1 cellular context compared by ENCODE assay signal in genomic region chr2:42194428-42194827, GRCh38.
TF ChIP-seq lines count a peak whose summit lies in the region.

No MANE protein-coding gene starts in this region.

TF ChIP-seq in IMR-90, 13 proteins besides CTCF, POLR2A, EP300 and RAD21:
- TF ChIP-seq CEBPB (IDR thresholded peaks at IDR 0.05; ENCODE audit: low read depth, low read length) = no peak
- no peak for TF ChIP-seq ELK1 (IDR thresholded peaks at IDR 0.05; ENCODE audit: borderline replicate concordance, low read depth, low read length)
- no peak for TF ChIP-seq MAZ (IDR thresholded peaks at IDR 0.05; ENCODE audit: borderline replicate concordance, low read depth, low read length)
- TF ChIP-seq RCOR1 (IDR thresholded peaks at IDR 0.05; ENCODE audit: insufficient replicate concordance, low read length) = no peak
- TF ChIP-seq CHD1 (IDR thresholded peaks at IDR 0.05; ENCODE audit: low read depth, low read length) = no peak
- TF ChIP-seq RFX5 (IDR thresholded peaks at IDR 0.05; ENCODE audit: low read depth, low read length) = no peak
- TF ChIP-seq NFE2L2 (IDR thresholded peaks at IDR 0.05; ENCODE audit: low read depth, low read length) = no peak
- no peak for TF ChIP-seq BHLHE40 (IDR thresholded peaks at IDR 0.05; ENCODE audit: low read depth, low read length)
- TF ChIP-seq MXI1 (IDR thresholded peaks at IDR 0.05; ENCODE audit: borderline replicate concordance, low read depth, low read length) = no peak
- no peak for TF ChIP-seq USF2 (IDR thresholded peaks at IDR 0.05; ENCODE audit: low read depth, low read length)
- TF ChIP-seq FOS (IDR thresholded peaks at IDR 0.05; ENCODE audit: low read depth, low read length) = no peak
- no peak for TF ChIP-seq SMC3 (IDR thresholded peaks at IDR 0.05; ENCODE audit: low read depth, low read length)
- no peak for TF ChIP-seq MAFK (IDR thresholded peaks at IDR 0.05; ENCODE audit: low read depth, low read length)
TF ChIP-seq in IMR-90: peak in this region for 0.
